Comparison of ENCODE assay signal across 25 cellular contexts in genomic region chr10:122734266-122734665, GRCh38. TPM values are rescaled to one million over a fixed set of nuclear protein-coding genes. Genes with fewer than 3 reads are reported as not detected.
"Had no signal": no experiment of that assay in that cellular context is flagged by ENCODE, and none has a peak within 500 bp of the region (broad histone marks: within the 10 kb centered on the region; RNA-seq: fewer than 3 reads in every experiment).

No MANE protein-coding gene starts in this region.

- H3K27ac ChIP-seq: HL-60, KMS-11, RWPE1 had no signal

- H3K9ac ChIP-seq: KMS-11 had no signal

- H3K4me2 ChIP-seq: KMS-11 had no signal

- DNase-seq: Kasumi-1; MM.1S; NCI-H1092 treated with DMSO at 0.1 percent for 48 hours; NCI-H1436; NCI-H187; NCI-H2029; NCI-H2081 treated with DMSO at 0.1 percent for 48 hours; NCI-H2171; NCI-H226; NCI-H510A; NCI-H524 treated with DMSO at 0.1 percent for 48 hours; NCI-H69; NCI-H774; NK-92 treated with Interleukin-12 subunit alpha and Interleukin-12 subunit beta, amount 100 ng/mL, for 24 hours; PC-3; SHP77 had no signal

- H3K4me3 ChIP-seq: K562 had no signal

- ATAC-seq: K562, Panc1, PC-3, SK-N-SH treated with all-trans-retinoic acid at 6 μM for 48 hours had no signal

RNA-seq across cellular contexts. Expression of gene C10orf120, which starts 34.6 kb away (rescaled TPM):
- total RNA-seq: K562, M059J, OCI-LY7, PC-3 had no signal
- polyA plus RNA-seq: IgD-negative memory B cell, K562 had no signal
